ENCODE assay signal across 8 cellular contexts in genomic region chr15:75699961-75700874, GRCh38. TPM values are rescaled to one million over a fixed set of nuclear protein-coding genes. Genes with fewer than 3 reads are reported as not detected.
DNase-seq lines count a peak whose midpoint lies in the region; ATAC-seq, FAIRE-seq and TF ChIP-seq lines count a peak whose summit lies in the region.
"Not testable (repeated sequence)": the region's sequence is repeated elsewhere in the genome, so short reads cannot be mapped to it uniquely, and the experiment has no call there.

No MANE protein-coding gene starts in this region.

- H3K9ac ChIP-seq in muscle layer of colon (ENCODE audit: low read length), result peak overlapping the region; percentile 78

- not testable (repeated sequence) for TF ChIP-seq CTCF in adrenal gland (IDR thresholded peaks at IDR 0.05); fibroblast of villous mesenchyme (IDR thresholded peaks at IDR 0.05; ENCODE audit: insufficient read depth, low read depth, low read length); suprapubic skin (IDR thresholded peaks at IDR 0.05)

- FAIRE-seq in RCC 7860 (lab: Jason Lieb, UNC), result peak; percentile 45

- DNase-seq in EH (ENCODE audit: low read depth) (peak; percentile 91), HUDEP-2 (lab: John Stamatoyannopoulos, UW; ENCODE audit: unreplicated experiment in 76 of 76) (peak in 73 of 76 experiments; percentile 22 to 90 (median 78)), RCC 7860 (ENCODE audit: low spot score) (peak; percentile 61), adrenal gland (peak in 6 of 7 donors; percentile 38 to 74 (median 60)), fibroblast of villous mesenchyme (ENCODE audit: low read depth) (peak; percentile 68), suprapubic skin (ENCODE audit: low spot score in 2 of 2) (peak in 1 of 2 donors; percentile 89)

- 39 to 48% (median 39%) methylated on average over 4 to 16 of the region's 17 CpGs; no CpG with 5 or more reads in 1 of the 4 donors for WGBS in adrenal gland, 4 donors
- 3% methylated on average over 5 of the region's 17 CpGs for WGBS in suprapubic skin

- H3K4me3 ChIP-seq in adrenal gland; fibroblast of villous mesenchyme (ENCODE audit: low read depth, low read length); suprapubic skin: not testable (repeated sequence)
- peak overlapping the region in 1 of 2 donors; percentile 4 for H3K4me3 ChIP-seq in muscle layer of colon (ENCODE audit: low read depth in 1 of 2, low read length in 2 of 2)

- H3K4me1 ChIP-seq in adrenal gland (replicated peaks in 1 of 2), result peaks cover 0 to 18% of the 10 kb centered on the region in 2 donors
- H3K4me1 ChIP-seq in muscle layer of colon (ENCODE audit: insufficient read depth, low read length), result peaks cover 81% of the 10 kb centered on the region
- peaks cover 77% of the 10 kb centered on the region for H3K4me1 ChIP-seq in suprapubic skin

- not testable (repeated sequence) for H3K27me3 ChIP-seq in adrenal gland; muscle layer of colon (ENCODE audit: control insufficient read depth in 1 of 2, insufficient read depth in 2 of 2, low read length in 2 of 2); suprapubic skin

- H3K9me3 ChIP-seq in adrenal gland (replicated peaks in 1 of 3); muscle layer of colon (ENCODE audit: low read length); suprapubic skin: not testable (repeated sequence)

- intact Hi-C loops in adrenal gland (cut with DNase I), result loop anchor here in 1 of 2 donors (10.0 kb wide), 1 partner anchor 95 kb away; no protein-coding TSS in a partner anchor

- H3K36me3 ChIP-seq in adrenal gland (replicated peaks in 1 of 2); muscle layer of colon (ENCODE audit: insufficient read depth, low read length); suprapubic skin: not testable (repeated sequence)

- not testable (repeated sequence) for TF ChIP-seq POLR2A in adrenal gland (IDR thresholded peaks at IDR 0.05); suprapubic skin (IDR thresholded peaks at IDR 0.05)

- TF ChIP-seq EP300 in suprapubic skin (IDR thresholded peaks at IDR 0.05), result not testable (repeated sequence)

- peak; percentile 51 for ATAC-seq in GM21717 (IDR thresholded peaks at IDR 0.05; ENCODE audit: unreplicated experiment)

- H3K27ac ChIP-seq in adrenal gland (peak overlapping the region in 1 of 5 donors; percentile 40), muscle layer of colon (ENCODE audit: low read depth, low read length) (peak overlapping the region; percentile 92), suprapubic skin (peak overlapping the region; percentile 75)

RNA-seq across cellular contexts. Expression of gene CSPG4, which starts 12.4 kb away (rescaled TPM):
- total RNA-seq in adrenal gland (1 to 10 TPM; 1.3 to 6.3 (median 2.5) TPM), fibroblast of villous mesenchyme (86.8 and 87.0 TPM in 2 replicates), suprapubic skin (10 to 100 TPM; 12.8 to 19.7 (median 14.0) TPM)
- polyA plus RNA-seq in adrenal gland, result 1 to 10 TPM in 2 of 3 donors, under 1 TPM in 1; 0.55 to 6.6 (median 4.3) TPM

RNA-seq across cellular contexts. Expression of gene SNX33, which starts 52.5 kb away (rescaled TPM):
- 10 to 100 TPM; 15.3 to 41.4 (median 25.4) TPM for total RNA-seq in adrenal gland
- 10 to 100 TPM; 12.1 to 18.3 (median 12.9) TPM for polyA plus RNA-seq in adrenal gland
- 19.9 and 23.8 TPM in 2 replicates for total RNA-seq in fibroblast of villous mesenchyme
- 10 to 100 TPM; 32.1 to 59.7 (median 49.5) TPM for total RNA-seq in suprapubic skin
